8 cellular contexts compared by ENCODE assay signal in genomic region chr12:101857043-101857558, GRCh38. TPM values are rescaled to one million over a fixed set of nuclear protein-coding genes. Genes with fewer than 3 reads are reported as not detected.
A peak's percentile ranks its signal among the peaks of the same experiment; 100 is the strongest.
DNase-seq lines count a peak whose midpoint lies in the region; ATAC-seq and TF ChIP-seq lines count a peak whose summit lies in the region.

No MANE protein-coding gene starts in this region.

- H3K36me3 ChIP-seq in stomach = no peaks in the 10 kb centered on the region

- H3K4me1 ChIP-seq in stomach = peaks cover 0 to 18% (median 8%) of the 10 kb centered on the region in 4 donors

- H3K9me3 ChIP-seq in stomach = no peaks in the 10 kb centered on the region

- WGBS in stomach, 5 donors = 55 to 83% (median 77%) methylated on average over 1 of the region's 1 CpG

- no peaks in the 10 kb centered on the region for H3K27me3 ChIP-seq in stomach

- H3K27ac ChIP-seq in stomach = peak overlapping the region in 1 of 5 donors; percentile 14

- in situ Hi-C loops in GM13977 (cut with MboI; ENCODE audit: low pct_unique_long_range_greater_than_20kb, low sequenced_read_pairs, unreplicated experiment) = no loop called here

- H3K4me3 ChIP-seq in stomach = no peak overlapping the region

- TF ChIP-seq CTCF in stomach (IDR thresholded peaks at IDR 0.05) (no peak), GM13977 (IDR thresholded peaks at IDR 0.05; ENCODE audit: extremely low read depth, insufficient read depth, missing control alignments) (no peak)

- DNase-seq in GM04504 (ENCODE audit: low read depth) (peak; percentile 90), NOMO-1 treated with DMSO at 0.1 percent for 48 hours (lab: John Stamatoyannopoulos, UW; ENCODE audit: unreplicated experiment) (peak; percentile 96), iris pigment epithelial cell (ENCODE audit: low read depth) (peak; percentile 91), COR-L47 (lab: John Stamatoyannopoulos, UW) (no peak), GM19240 (ENCODE audit: insufficient read length, low spot score) (no peak), stomach (no peak), GM13977 (ENCODE audit: low spot score) (no peak)

- TF ChIP-seq POLR2A in stomach (IDR thresholded peaks at IDR 0.05) = no peak

- intact Hi-C loops in stomach (cut with DNase I; ENCODE audit: low total_unique reads) = no loop called here

- peak; percentile 51 for ATAC-seq in HG02610 (IDR thresholded peaks at IDR 0.05; ENCODE audit: unreplicated experiment)

- TF ChIP-seq EP300 in stomach (IDR thresholded peaks at IDR 0.05) = no peak

RNA-seq across cellular contexts. Expression of gene DRAM1, which starts 20.3 kb away (rescaled TPM):
- 10 to 100 TPM in 3 of 5 donors, 1 to 10 TPM in 1, under 1 TPM in 1; 0.89 to 71.8 (median 16.5) TPM for total RNA-seq in stomach
- polyA plus RNA-seq in stomach = 10 to 100 TPM in 2 of 3 donors, 1 to 10 TPM in 1; 8.2 to 16.3 (median 10.8) TPM

RNA-seq across cellular contexts. Expression of gene GNPTAB, which starts 26.3 kb away (rescaled TPM):
- total RNA-seq in stomach = 10 to 100 TPM; 15.8 to 63.2 (median 42.0) TPM
- 10 to 100 TPM in 2 of 3 donors, 1 to 10 TPM in 1; 8.9 to 12.6 (median 11.5) TPM for polyA plus RNA-seq in stomach

Comparison
In these comparisons a context has a peak if more than half of its experiments do, and no peak if none do; other contexts are left out.
1. DNase-seq: peak in GM04504 (single experiment), NOMO-1 treated with DMSO at 0.1 percent for 48 hours (single experiment) and iris pigment epithelial cell (single experiment); none in COR-L47 (single experiment), GM19240 (single experiment), stomach (single experiment) and GM13977 (single experiment).